1 cellular context compared by ENCODE assay signal in genomic region chr14:52960627-52961026, GRCh38.
TF ChIP-seq lines count a peak whose summit lies in the region.

No MANE protein-coding gene starts in this region.

TF ChIP-seq in HepG2, 621 proteins besides CTCF, POLR2A, EP300 and RAD21:
- TF ChIP-seq ZNF747 (CRISPR knock-in tag; IDR thresholded peaks at IDR 0.05; ENCODE audit: borderline replicate concordance) = no peak
- TF ChIP-seq SALL1 (CRISPR knock-in tag; IDR thresholded peaks at IDR 0.05) = 0 out of 2 replicates have a peak, but pooled peaks have one; percentile 17
- TF ChIP-seq CREB3 (CRISPR knock-in tag; IDR thresholded peaks at IDR 0.05) = no peak
- TF ChIP-seq ZNF207 (IDR thresholded peaks at IDR 0.05; ENCODE audit: borderline replicate concordance) = no peak
- peak; percentile 11; the same call in 1 of the 2 replicates for TF ChIP-seq ARID5B (CRISPR knock-in tag; IDR thresholded peaks at IDR 0.05)
- TF ChIP-seq SPEN (CRISPR knock-in tag; IDR thresholded peaks at IDR 0.05; ENCODE audit: low read depth) = 0 out of 2 replicates have a peak, but pooled peaks have one; percentile 24
